ENCODE assay signal across 12 cellular contexts in genomic region chr2:36404312-36404711, GRCh38. TPM values are rescaled to one million over a fixed set of nuclear protein-coding genes. Genes with fewer than 3 reads are reported as not detected.
DNase-seq lines count a peak whose midpoint lies in the region; ATAC-seq and TF ChIP-seq lines count a peak whose summit lies in the region.
"Had no signal": no experiment of that assay in that cellular context is flagged by ENCODE, and none has a peak within 500 bp of the region (broad histone marks: within the 10 kb centered on the region; RNA-seq: fewer than 3 reads in every experiment).

No MANE protein-coding gene starts in this region.

- in situ Hi-C loops in brain microvascular endothelial cell (cut with HindIII; ENCODE audit: low pct_ligation_motif_present, low sequenced_read_pairs): no loop called here

- no peaks in the 10 kb centered on the region for H3K27me3 Mint-ChIP-seq in glutamatergic neuron (ENCODE audit: unreplicated experiment)

- DNase-seq in brain microvascular endothelial cell (peak; percentile 60), thoracic aorta (ENCODE audit: low spot score) (no peak), T1000 (lab: John Stamatoyannopoulos, UW) (no peak), anterior cingulate cortex (lab: John Stamatoyannopoulos, UW) (no peak), glutamatergic neuron (no peak)
- DNase-seq: endodermal cell, NCI-H187 treated with DMSO at 0.1 percent for 48 hours, OCI-M1 had no signal

- H3K36me3 Mint-ChIP-seq in glutamatergic neuron (ENCODE audit: unreplicated experiment): no peaks in the 10 kb centered on the region
- H3K36me3 Mint-ChIP-seq: activated naive CD4-positive, alpha-beta T cell treated with anti-CD3 and anti-CD28 coated beads, Interleukin-2, amount 50 U/mL, for 24 hours; WTC11 had no signal

- H3K4me1 ChIP-seq in thoracic aorta (ENCODE audit: control insufficient read depth in 1 of 2, low read depth in 2 of 2): peaks cover 56 to 81% of the 10 kb centered on the region in 2 donors

- H3K27ac Mint-ChIP-seq in glutamatergic neuron (ENCODE audit: unreplicated experiment): no peak overlapping the region
- H3K27ac Mint-ChIP-seq: activated naive CD4-positive, alpha-beta T cell treated with anti-CD3 and anti-CD28 coated beads, Interleukin-2, amount 50 U/mL, for 24 hours; endodermal cell; WTC11 had no signal

- no peaks in the 10 kb centered on the region for H3K9me3 Mint-ChIP-seq in glutamatergic neuron (ENCODE audit: unreplicated experiment)
- H3K9me3 Mint-ChIP-seq: activated naive CD4-positive, alpha-beta T cell treated with anti-CD3 and anti-CD28 coated beads, Interleukin-2, amount 50 U/mL, for 24 hours; endodermal cell; WTC11 had no signal

- ATAC-seq in GM19467 (IDR thresholded peaks at IDR 0.05; ENCODE audit: unreplicated experiment) (peak; percentile 25), HG03378 (IDR thresholded peaks at IDR 0.05; ENCODE audit: unreplicated experiment) (peak; percentile 26), thoracic aorta (ENCODE audit: insufficient number of reproducible peaks, low FRiP score, low read depth) (no peak)
- ATAC-seq: WTC11 had no signal

- no peaks in the 10 kb centered on the region for H3K27me3 ChIP-seq in brain microvascular endothelial cell (replicated peaks)
- no peaks in the 10 kb centered on the region for H3K27me3 ChIP-seq in thoracic aorta (replicated peaks; ENCODE audit: insufficient read depth)

- H3K27ac ChIP-seq in brain microvascular endothelial cell (peak overlapping the region; percentile 86), thoracic aorta (peak overlapping the region; percentile 28 to 42)

- TF ChIP-seq CTCF in brain microvascular endothelial cell (IDR thresholded peaks at IDR 0.05; ENCODE audit: low read depth, low read length, missing control alignments): no peak
- TF ChIP-seq CTCF in thoracic aorta (IDR thresholded peaks at IDR 0.05): no peak
- TF ChIP-seq CTCF in glutamatergic neuron (IDR thresholded peaks at IDR 0.05; ENCODE audit: partially characterized antibody, unreplicated experiment): no peak

- no peak overlapping the region for H3K4me3 Mint-ChIP-seq in glutamatergic neuron (ENCODE audit: unreplicated experiment)
- H3K4me3 Mint-ChIP-seq: activated naive CD4-positive, alpha-beta T cell treated with anti-CD3 and anti-CD28 coated beads, Interleukin-2, amount 50 U/mL, for 24 hours; endodermal cell; WTC11 had no signal

- H3K4me1 Mint-ChIP-seq in glutamatergic neuron (ENCODE audit: low read depth, unreplicated experiment): peaks cover 4% of the 10 kb centered on the region
- H3K4me1 Mint-ChIP-seq: activated naive CD4-positive, alpha-beta T cell treated with anti-CD3 and anti-CD28 coated beads, Interleukin-2, amount 50 U/mL, for 24 hours had no signal

- H3K9me3 ChIP-seq in thoracic aorta: no peaks in the 10 kb centered on the region

- H3K36me3 ChIP-seq in brain microvascular endothelial cell (replicated peaks): no peaks in the 10 kb centered on the region
- no peaks in the 10 kb centered on the region for H3K36me3 ChIP-seq in thoracic aorta

- H3K4me3 ChIP-seq in brain microvascular endothelial cell (ENCODE audit: low read depth, low read length): no peak overlapping the region
- H3K4me3 ChIP-seq in thoracic aorta: peak overlapping the region; percentile 18

RNA-seq across cellular contexts. Expression of gene CRIM1, which starts 48.7 kb away (rescaled TPM):
- total RNA-seq in thoracic aorta (100 to 1,000 TPM; 217 to 465 TPM), glutamatergic neuron (ENCODE audit: unreplicated experiment) (35.7 TPM)
